13 cellular contexts compared by ENCODE assay signal in the genomic region with DNA sequence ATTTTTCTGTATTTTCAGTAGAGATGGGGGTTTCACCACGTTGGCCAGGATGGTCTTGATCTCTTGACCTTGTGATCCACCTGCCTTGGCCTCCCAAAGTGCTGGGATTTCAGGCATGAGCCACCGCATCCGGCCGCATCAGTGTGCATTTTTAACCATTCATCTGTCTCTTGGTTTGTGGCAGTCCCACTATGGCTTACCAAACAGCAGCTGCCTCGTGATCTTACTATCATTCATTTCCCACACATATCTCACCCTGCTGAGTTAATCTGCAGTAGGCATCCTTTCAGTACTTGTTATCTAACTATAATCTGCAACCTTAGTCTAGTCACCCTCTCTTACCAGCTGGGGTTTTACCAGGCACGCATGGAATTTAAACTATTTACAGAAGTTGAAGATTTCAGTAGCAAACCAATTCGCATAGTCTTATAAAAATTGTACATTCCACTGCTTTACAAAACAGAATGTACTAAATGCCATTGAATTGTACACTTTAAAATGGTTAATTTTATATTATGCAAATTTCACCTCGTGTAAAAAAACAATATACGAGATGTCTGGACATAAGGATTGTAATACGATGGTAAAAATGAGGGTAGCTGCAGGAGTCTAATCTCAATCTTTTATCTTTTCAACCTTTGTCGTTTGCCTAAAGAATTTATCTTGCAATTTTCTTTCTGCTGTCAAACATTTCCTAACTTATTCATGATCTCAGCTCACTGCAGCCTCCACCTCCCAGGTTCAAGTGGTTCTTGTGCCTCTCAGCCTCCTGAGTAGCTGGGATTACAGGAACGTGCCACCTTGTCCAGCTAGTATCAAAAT. TPM values are rescaled to one million over a fixed set of nuclear protein-coding genes. Genes with fewer than 3 reads are reported as not detected.
DNase-seq lines count a peak whose midpoint lies in the region; ATAC-seq and TF ChIP-seq lines count a peak whose summit lies in the region.
"Had no signal": no experiment of that assay in that cellular context is flagged by ENCODE, and none has a peak within 500 bp of the region (broad histone marks: within the 10 kb centered on the region; RNA-seq: fewer than 3 reads in every experiment).

No MANE protein-coding gene starts in this region.

- peaks cover 9% of the 10 kb centered on the region; the same call in 1 of the 2 replicates for H3F3A ChIP-seq in GM23248 (ENCODE audit: insufficient read depth)
- no peaks in the 10 kb centered on the region for H3F3A ChIP-seq in PC-3 (ENCODE audit: low read length, unreplicated experiment)

- no TSS peak for BruUV-seq in PC-3 (replicated peaks; lab: Mats Ljungman, UMichigan)

- intact Hi-C loops in PC-3 (cut with micrococcal nuclease): no loop called here

- no peaks in the 10 kb centered on the region for H3K36me3 ChIP-seq in GM23248 (ENCODE audit: low read depth)
- H3K36me3 ChIP-seq in PC-3 (ENCODE audit: low read depth, low read length): no peaks in the 10 kb centered on the region
- no peaks in the 10 kb centered on the region for H3K36me3 ChIP-seq in skeletal muscle satellite cell (ENCODE audit: insufficient read depth, low read length)

- H2AFZ ChIP-seq in GM23248 (no peak overlapping the region), PC-3 (ENCODE audit: low read length) (no peak overlapping the region)

- H4K20me1 ChIP-seq in GM23248 (ENCODE audit: insufficient read depth) (no peaks in the 10 kb centered on the region), PC-3 (ENCODE audit: low read length) (no peaks in the 10 kb centered on the region)

- H3K9me2 ChIP-seq in GM23248 (ENCODE audit: insufficient read depth) (no peaks in the 10 kb centered on the region), PC-3 (replicated peaks; ENCODE audit: low read length) (no peaks in the 10 kb centered on the region)

- DNase-seq in GM23248 (peak; percentile 37), PC-3 (peak; percentile 20), erythroblast (lab: John Stamatoyannopoulos, UW) (peak; percentile 16 to 68), pons (ENCODE audit: low spot score) (no peak)
- DNase-seq: activated CD4-positive, alpha-beta T cell treated with anti-CD3 and anti-CD28 coated beads for 48 hours; left ventricle myocardium superior; MV-4-11; NCI-H345; substantia nigra had no signal

- ATAC-seq in PC-3: no peak
- no peak for ATAC-seq in GM21528 (IDR thresholded peaks at IDR 0.05; ENCODE audit: low FRiP score, unreplicated experiment)
- ATAC-seq in GM18861 (IDR thresholded peaks at IDR 0.05; ENCODE audit: unreplicated experiment): no peak
- ATAC-seq: left ventricle myocardium superior had no signal

- no peak overlapping the region for H3K4me3 ChIP-seq in GM23248
- no peak overlapping the region for H3K4me3 ChIP-seq in PC-3 (ENCODE audit: low read length)
- H3K4me3 ChIP-seq in skeletal muscle satellite cell (ENCODE audit: low read length): no peak overlapping the region
- H3K4me3 ChIP-seq: smooth muscle cell had no signal

- H3K4me2 ChIP-seq in GM23248 (ENCODE audit: unreplicated experiment): no peak overlapping the region
- H3K4me2 ChIP-seq in PC-3 (ENCODE audit: low read length): no peak overlapping the region
- peak overlapping the region; percentile 73 for H3K4me2 ChIP-seq in skeletal muscle satellite cell (ENCODE audit: low read length)
- H3K4me2 ChIP-seq: smooth muscle cell had no signal

- 65 to 66% methylated on average over 12 of the region's 12 CpGs for WGBS in GM23248 (ENCODE audit: low coverage in 1 of 2, low lambda C conversion rate in 2 of 2, missing lambda C conversion rate in 2 of 2), 2 experiments

- TF ChIP-seq POLR2A in erythroblast (IDR thresholded peaks at IDR 0.05; ENCODE audit: low read length): no peak

- no peak overlapping the region for H3K9ac ChIP-seq in GM23248
- H3K9ac ChIP-seq in PC-3 (ENCODE audit: low read length): no peak overlapping the region
- peak overlapping the region; percentile 42 for H3K9ac ChIP-seq in skeletal muscle satellite cell (ENCODE audit: low read depth, low read length)

- H3K27me3 ChIP-seq in GM23248 (replicated peaks; ENCODE audit: insufficient read depth): no peaks in the 10 kb centered on the region
- H3K27me3 ChIP-seq in PC-3 (ENCODE audit: low read length): no peaks in the 10 kb centered on the region
- H3K27me3 ChIP-seq in skeletal muscle satellite cell (ENCODE audit: control insufficient read depth, insufficient read depth, low read length): no peaks in the 10 kb centered on the region

- H3K4me1 ChIP-seq in GM23248 (ENCODE audit: insufficient read depth) (peaks cover 6% of the 10 kb centered on the region; the same call in 1 of the 2 replicates), PC-3 (ENCODE audit: insufficient read depth, low read length) (0 out of 2 replicates have a peak, but pooled peaks cover 3% of the 10 kb centered on the region), skeletal muscle satellite cell (ENCODE audit: control insufficient read depth, insufficient read depth, low read length) (peaks cover 19% of the 10 kb centered on the region)

- POLR2A ChIA-PET in PC-3 (lab: Charles Lee; ENCODE audit: unreplicated experiment): no interaction called here

- no peak overlapping the region for H3K27ac ChIP-seq in GM23248
- H3K27ac ChIP-seq in PC-3 (ENCODE audit: low read length): no peak overlapping the region

- H3K9me3 ChIP-seq in GM23248 (ENCODE audit: low read depth) (no peaks in the 10 kb centered on the region), PC-3 (ENCODE audit: low read length) (no peaks in the 10 kb centered on the region), skeletal muscle satellite cell (replicated peaks; ENCODE audit: low read length) (no peaks in the 10 kb centered on the region)

- CTCF ChIA-PET in PC-3 (lab: Charles Lee): interaction anchor here (0.7 kb wide), 1 partner anchor 46 kb away, joined by 5 read pairs; no protein-coding TSS in a partner anchor

- H3K79me2 ChIP-seq in GM23248 (ENCODE audit: insufficient read depth): no peaks in the 10 kb centered on the region
- no peaks in the 10 kb centered on the region for H3K79me2 ChIP-seq in PC-3 (ENCODE audit: low read length)

- in situ Hi-C loops in GM23248 (cut with MboI): no loop called here

- TF ChIP-seq CTCF in PC-3 (conservative IDR thresholded peaks at IDR 0.05; ENCODE audit: low read depth, low read length): no peak

RNA-seq across cellular contexts. Expression of a gene that starts 4.6 kb away (rescaled TPM):
- total RNA-seq in GM23248 (2014; rRNA removed; shearing (Covaris generic)): 11.4 and 12.9 TPM in 2 replicates
- polyA plus RNA-seq in GM23248 (2016; fragmentation: Nextera tagmentation; extraction: Ambion mirVana): 3.8 and 6.5 TPM in 2 replicates
- total RNA-seq in PC-3 (2014; rRNA removed): 4.5 and 8.4 TPM in 2 replicates
- total RNA-seq in skeletal muscle satellite cell (2012; rRNA removed): 9.6 and 11.1 TPM in 2 replicates

RNA-seq across cellular contexts. Expression of a gene that starts 35.0 kb away (rescaled TPM):
- 29.9 and 44.9 TPM in 2 replicates for total RNA-seq in GM23248 (2014; rRNA removed; shearing (Covaris generic))
- 22.3 and 23.4 TPM in 2 replicates for polyA plus RNA-seq in GM23248 (2016; fragmentation: Nextera tagmentation; extraction: Ambion mirVana)
- total RNA-seq in PC-3 (2014; rRNA removed): 19.4 and 23.1 TPM in 2 replicates
- total RNA-seq in skeletal muscle satellite cell (2012; rRNA removed): 35.6 and 40.3 TPM in 2 replicates
